Comparison of ENCODE assay signal across 8 cellular contexts in the genomic region with DNA sequence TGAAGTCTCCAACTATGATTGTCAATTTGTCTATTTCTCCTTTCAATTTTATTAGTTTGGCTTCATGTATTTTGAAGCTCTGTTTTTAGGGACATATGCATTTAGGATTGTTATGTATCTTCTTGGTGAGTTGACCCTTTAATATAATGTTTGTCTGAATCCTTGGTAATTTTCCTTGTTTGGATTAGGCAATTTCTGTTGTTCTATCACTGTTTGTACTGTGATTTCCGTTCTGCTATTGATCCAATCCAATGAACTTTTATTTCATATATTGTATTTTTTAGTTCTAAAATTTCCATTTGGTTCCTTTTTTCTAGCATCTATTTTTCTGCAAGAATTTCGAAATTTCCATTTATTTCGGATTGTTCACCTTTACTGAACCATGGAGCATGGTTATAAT.
"Had no signal": no experiment of that assay in that cellular context is flagged by ENCODE, and none has a peak within 500 bp of the region (broad histone marks: within the 10 kb centered on the region; RNA-seq: fewer than 3 reads in every experiment).

No MANE protein-coding gene starts in this region.

- H3K9ac ChIP-seq: KMS-11 had no signal

- H3K27ac ChIP-seq: HL-60, KMS-11 had no signal

- H3K4me2 ChIP-seq: KMS-11 had no signal

- H3K4me3 Mint-ChIP-seq: IgD-negative memory B cell had no signal

- FAIRE-seq: HTR-8/SVneo, K562 had no signal

- DNase-seq: IMR-90, KBM-7, KG1 had no signal

- H3K27ac Mint-ChIP-seq: IgD-negative memory B cell had no signal

- H3K36me3 Mint-ChIP-seq: IgD-negative memory B cell had no signal

- ATAC-seq: K562 had no signal

- H3K4me3 ChIP-seq: K562 had no signal
